1 cellular context compared by ENCODE assay signal in the genomic region with DNA sequence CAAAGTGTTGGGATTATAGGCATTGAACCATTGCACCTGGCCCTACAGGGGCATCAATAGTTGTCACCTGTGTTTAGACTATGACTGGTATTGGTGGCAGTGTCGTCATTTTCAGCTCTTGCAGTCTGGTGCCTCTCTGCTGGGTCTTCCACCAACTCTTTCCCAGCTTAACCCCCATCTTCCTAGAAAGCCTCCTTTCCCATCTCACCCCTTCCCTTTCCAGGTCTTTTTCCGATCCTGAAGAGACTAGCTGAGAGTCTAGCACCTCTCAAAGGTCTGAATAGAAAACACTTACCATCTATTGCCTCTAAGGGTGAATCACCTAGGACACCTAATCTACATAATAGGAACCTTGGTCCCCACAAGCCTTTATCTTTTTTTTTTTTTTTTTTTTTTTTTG.
TF ChIP-seq lines count a peak whose summit lies in the region.

No MANE protein-coding gene starts in this region.

TF ChIP-seq in GM23338, 12 proteins besides CTCF, POLR2A, EP300 and RAD21 (continued from another document):
- TF ChIP-seq, protein P1, sequence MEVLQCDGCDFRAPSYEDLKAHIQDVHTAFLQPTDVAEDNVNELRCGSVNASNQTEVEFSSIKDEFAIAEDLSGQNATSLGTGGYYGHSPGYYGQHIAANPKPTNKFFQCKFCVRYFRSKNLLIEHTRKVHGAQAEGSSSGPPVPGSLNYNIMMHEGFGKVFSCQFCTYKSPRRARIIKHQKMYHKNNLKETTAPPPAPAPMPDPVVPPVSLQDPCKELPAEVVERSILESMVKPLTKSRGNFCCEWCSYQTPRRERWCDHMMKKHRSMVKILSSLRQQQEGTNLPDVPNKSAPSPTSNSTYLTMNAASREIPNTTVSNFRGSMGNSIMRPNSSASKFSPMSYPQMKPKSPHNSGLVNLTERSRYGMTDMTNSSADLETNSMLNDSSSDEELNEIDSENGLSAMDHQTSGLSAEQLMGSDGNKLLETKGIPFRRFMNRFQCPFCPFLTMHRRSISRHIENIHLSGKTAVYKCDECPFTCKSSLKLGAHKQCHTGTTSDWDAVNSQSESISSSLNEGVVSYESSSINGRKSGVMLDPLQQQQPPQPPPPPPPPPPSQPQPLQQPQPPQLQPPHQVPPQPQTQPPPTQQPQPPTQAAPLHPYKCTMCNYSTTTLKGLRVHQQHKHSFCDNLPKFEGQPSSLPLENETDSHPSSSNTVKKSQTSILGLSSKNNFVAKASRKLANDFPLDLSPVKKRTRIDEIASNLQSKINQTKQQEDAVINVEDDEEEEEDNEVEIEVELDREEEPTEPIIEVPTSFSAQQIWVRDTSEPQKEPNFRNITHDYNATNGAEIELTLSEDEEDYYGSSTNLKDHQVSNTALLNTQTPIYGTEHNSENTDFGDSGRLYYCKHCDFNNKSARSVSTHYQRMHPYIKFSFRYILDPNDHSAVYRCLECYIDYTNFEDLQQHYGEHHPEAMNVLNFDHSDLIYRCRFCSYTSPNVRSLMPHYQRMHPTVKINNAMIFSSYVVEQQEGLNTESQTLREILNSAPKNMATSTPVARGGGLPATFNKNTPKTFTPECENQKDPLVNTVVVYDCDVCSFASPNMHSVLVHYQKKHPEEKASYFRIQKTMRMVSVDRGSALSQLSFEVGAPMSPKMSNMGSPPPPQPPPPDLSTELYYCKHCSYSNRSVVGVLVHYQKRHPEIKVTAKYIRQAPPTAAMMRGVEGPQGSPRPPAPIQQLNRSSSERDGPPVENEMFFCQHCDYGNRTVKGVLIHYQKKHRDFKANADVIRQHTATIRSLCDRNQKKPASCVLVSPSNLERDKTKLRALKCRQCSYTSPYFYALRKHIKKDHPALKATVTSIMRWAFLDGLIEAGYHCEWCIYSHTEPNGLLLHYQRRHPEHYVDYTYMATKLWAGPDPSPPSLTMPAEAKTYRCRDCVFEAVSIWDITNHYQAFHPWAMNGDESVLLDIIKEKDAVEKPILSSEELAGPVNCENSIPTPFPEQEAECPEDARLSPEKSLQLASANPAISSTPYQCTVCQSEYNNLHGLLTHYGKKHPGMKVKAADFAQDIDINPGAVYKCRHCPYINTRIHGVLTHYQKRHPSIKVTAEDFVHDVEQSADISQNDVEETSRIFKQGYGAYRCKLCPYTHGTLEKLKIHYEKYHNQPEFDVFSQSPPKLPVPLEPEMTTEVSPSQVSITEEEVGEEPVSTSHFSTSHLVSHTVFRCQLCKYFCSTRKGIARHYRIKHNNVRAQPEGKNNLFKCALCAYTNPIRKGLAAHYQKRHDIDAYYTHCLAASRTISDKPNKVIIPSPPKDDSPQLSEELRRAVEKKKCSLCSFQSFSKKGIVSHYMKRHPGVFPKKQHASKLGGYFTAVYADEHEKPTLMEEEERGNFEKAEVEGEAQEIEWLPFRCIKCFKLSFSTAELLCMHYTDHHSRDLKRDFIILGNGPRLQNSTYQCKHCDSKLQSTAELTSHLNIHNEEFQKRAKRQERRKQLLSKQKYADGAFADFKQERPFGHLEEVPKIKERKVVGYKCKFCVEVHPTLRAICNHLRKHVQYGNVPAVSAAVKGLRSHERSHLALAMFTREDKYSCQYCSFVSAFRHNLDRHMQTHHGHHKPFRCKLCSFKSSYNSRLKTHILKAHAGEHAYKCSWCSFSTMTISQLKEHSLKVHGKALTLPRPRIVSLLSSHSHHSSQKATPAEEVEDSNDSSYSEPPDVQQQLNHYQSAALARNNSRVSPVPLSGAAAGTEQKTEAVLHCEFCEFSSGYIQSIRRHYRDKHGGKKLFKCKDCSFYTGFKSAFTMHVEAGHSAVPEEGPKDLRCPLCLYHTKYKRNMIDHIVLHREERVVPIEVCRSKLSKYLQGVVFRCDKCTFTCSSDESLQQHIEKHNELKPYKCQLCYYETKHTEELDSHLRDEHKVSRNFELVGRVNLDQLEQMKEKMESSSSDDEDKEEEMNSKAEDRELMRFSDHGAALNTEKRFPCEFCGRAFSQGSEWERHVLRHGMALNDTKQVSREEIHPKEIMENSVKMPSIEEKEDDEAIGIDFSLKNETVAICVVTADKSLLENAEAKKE (CRISPR knock-in tag; IDR thresholded peaks at IDR 0.05): no peak
- TF ChIP-seq, protein P2, sequence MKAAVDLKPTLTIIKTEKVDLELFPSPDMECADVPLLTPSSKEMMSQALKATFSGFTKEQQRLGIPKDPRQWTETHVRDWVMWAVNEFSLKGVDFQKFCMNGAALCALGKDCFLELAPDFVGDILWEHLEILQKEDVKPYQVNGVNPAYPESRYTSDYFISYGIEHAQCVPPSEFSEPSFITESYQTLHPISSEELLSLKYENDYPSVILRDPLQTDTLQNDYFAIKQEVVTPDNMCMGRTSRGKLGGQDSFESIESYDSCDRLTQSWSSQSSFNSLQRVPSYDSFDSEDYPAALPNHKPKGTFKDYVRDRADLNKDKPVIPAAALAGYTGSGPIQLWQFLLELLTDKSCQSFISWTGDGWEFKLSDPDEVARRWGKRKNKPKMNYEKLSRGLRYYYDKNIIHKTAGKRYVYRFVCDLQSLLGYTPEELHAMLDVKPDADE (IDR thresholded peaks at IDR 0.05): no peak
- no peak for TF ChIP-seq EZH2phosphoT487 (IDR thresholded peaks at IDR 0.05; ENCODE audit: unreplicated experiment)
- TF ChIP-seq ZNF114 (CRISPR knock-in tag; IDR thresholded peaks at IDR 0.05): no peak
- no peak for TF ChIP-seq EZH2 (IDR thresholded peaks at IDR 0.05; ENCODE audit: low read depth, unreplicated experiment)
- no peak for TF ChIP-seq CREB1 (CRISPR knock-in tag; IDR thresholded peaks at IDR 0.05; ENCODE audit: low read depth)
- no peak for TF ChIP-seq ZNF331 (CRISPR knock-in tag; IDR thresholded peaks at IDR 0.05; ENCODE audit: low read depth)
